Comparison of ENCODE assay signal across 20 cellular contexts in the genomic region with DNA sequence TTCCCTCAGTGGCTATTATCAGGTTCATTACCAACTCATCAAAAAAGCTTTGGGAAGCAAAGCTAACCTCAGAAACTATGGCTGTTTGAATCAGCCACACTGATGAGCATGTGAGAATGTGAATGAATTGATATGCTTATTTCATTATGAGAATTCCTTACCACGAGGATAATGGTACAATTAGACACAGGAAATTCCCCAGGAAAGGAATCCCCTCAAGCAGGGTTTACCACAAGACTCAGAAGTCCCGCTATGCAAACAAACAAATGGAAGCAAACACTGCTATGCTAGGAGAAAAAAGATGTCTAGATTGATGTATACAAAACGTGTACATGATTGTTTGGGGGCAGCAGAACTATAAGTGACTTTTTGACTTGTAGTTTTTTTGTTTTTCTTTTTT.
DNase-seq lines count a peak whose midpoint lies in the region; ATAC-seq and TF ChIP-seq lines count a peak whose summit lies in the region.
"Had no signal": no experiment of that assay in that cellular context is flagged by ENCODE, and none has a peak within 500 bp of the region (broad histone marks: within the 10 kb centered on the region; RNA-seq: fewer than 3 reads in every experiment).

No MANE protein-coding gene starts in this region.

- H3K4me1 ChIP-seq in left ventricle myocardium inferior = peaks cover 7% of the 10 kb centered on the region
- peaks cover 0 to 10% (median 0%) of the 10 kb centered on the region in 12 donors for H3K4me1 ChIP-seq in heart left ventricle
- peaks cover 24% of the 10 kb centered on the region for H3K4me1 ChIP-seq in SJSA1 (replicated peaks)
- H3K4me1 ChIP-seq: lower lobe of right lung, upper lobe of right lung had no signal

- peak overlapping the region; percentile 43 for H3K27ac ChIP-seq in left ventricle myocardium inferior (replicated peaks)
- H3K27ac ChIP-seq in heart left ventricle = no peak overlapping the region
- H3K27ac ChIP-seq in SJSA1 = peak overlapping the region; percentile 47
- H3K27ac ChIP-seq: coronary artery, GM23248, lower lobe of right lung, upper lobe of right lung had no signal

- H3K4me3 ChIP-seq in left ventricle myocardium inferior (no peak overlapping the region), heart left ventricle (no peak overlapping the region), SJSA1 (no peak overlapping the region)
- H3K4me3 ChIP-seq: coronary artery, GM23248, lower lobe of right lung, upper lobe of right lung had no signal

- WGBS in heart left ventricle, 4 donors = 49 to 56% (median 52%) methylated on average over 3 of the region's 3 CpGs

- H3K36me3 ChIP-seq in left ventricle myocardium inferior = no peaks in the 10 kb centered on the region
- H3K36me3 ChIP-seq in heart left ventricle = no peaks in the 10 kb centered on the region
- no peaks in the 10 kb centered on the region for H3K36me3 ChIP-seq in SJSA1
- H3K36me3 ChIP-seq: lower lobe of right lung, upper lobe of right lung had no signal

- H3K27me3 ChIP-seq in left ventricle myocardium inferior (ENCODE audit: low read depth) = no peaks in the 10 kb centered on the region
- no peaks in the 10 kb centered on the region for H3K27me3 ChIP-seq in heart left ventricle
- H3K27me3 ChIP-seq in SJSA1 (replicated peaks) = no peaks in the 10 kb centered on the region
- H3K27me3 ChIP-seq: upper lobe of right lung had no signal

- ATAC-seq in heart left ventricle (no peak), GM18511 (IDR thresholded peaks at IDR 0.05; ENCODE audit: unreplicated experiment) (no peak), HG03469 (IDR thresholded peaks at IDR 0.05; ENCODE audit: unreplicated experiment) (no peak)
- no peak for ATAC-seq in stimulated activated naive CD8-positive, alpha-beta T cell treated with anti-CD3 and anti-CD28 coated beads, Interleukin-15, Interleukin-2, amounts not matched to agents 100 U/mL and 50 U/mL, for 24 hours
- ATAC-seq: activated CD8-positive, alpha-beta memory T cell treated with anti-CD3 and anti-CD28 coated beads, Interleukin-2, amount 10 ng/mL, durations not matched to agents 7 days and 5 days; lower lobe of right lung; upper lobe of right lung had no signal

- intact Hi-C loops in left ventricle myocardium inferior (cut with micrococcal nuclease) (no loop called here), heart left ventricle (cut with DNase I) (loop anchor here in 1 of 10 donors (10.0 kb wide), 1 partner anchor 46 kb away; no protein-coding TSS in a partner anchor)

- no peak for TF ChIP-seq POLR2A in heart left ventricle (IDR thresholded peaks at IDR 0.05)

- H3K9me3 ChIP-seq in left ventricle myocardium inferior (replicated peaks) (peaks cover 16% of the 10 kb centered on the region), heart left ventricle (peaks cover 0 to 21% (median 6%) of the 10 kb centered on the region in 12 donors), SJSA1 (replicated peaks) (no peaks in the 10 kb centered on the region)
- H3K9me3 ChIP-seq: lower lobe of right lung had no signal

- no peak for DNase-seq in left ventricle myocardium inferior
- DNase-seq in heart left ventricle = no peak
- peak; percentile 54 to 85 for DNase-seq in SJSA1 (ENCODE audit: low read depth in 1 of 2, low spot score in 2 of 2)
- peak; percentile 35 for DNase-seq in fibroblast of peridontal ligament (ENCODE audit: extremely low read depth)
- no peak for DNase-seq in GM19238 (ENCODE audit: insufficient read length, low spot score)
- no peak for DNase-seq in stimulated activated naive CD8-positive, alpha-beta T cell treated with anti-CD3 and anti-CD28 coated beads, Interleukin-15, Interleukin-2, amounts not matched to agents 100 U/mL and 50 U/mL, for 24 hours
- DNase-seq: activated CD4-positive, alpha-beta T cell treated with anti-CD3 and anti-CD28 coated beads for 4 hours; activated CD8-positive, alpha-beta memory T cell treated with anti-CD3 and anti-CD28 coated beads, Interleukin-2, amount 10 ng/mL, durations not matched to agents 7 days and 5 days; Calu3; GF-D8; GM23248; islet precursor cell; lower lobe of right lung; NCI-H510A treated with DMSO at 0.1 percent for 48 hours; occipital lobe; RPMI8226; upper lobe of right lung had no signal

- no peak for TF ChIP-seq CTCF in left ventricle myocardium inferior (IDR thresholded peaks at IDR 0.05; ENCODE audit: borderline replicate concordance)
- TF ChIP-seq CTCF in heart left ventricle (IDR thresholded peaks at IDR 0.05) = no peak

Comparison
In these comparisons a context has a peak if more than half of its experiments do, and no peak if none do; other contexts are left out.
1. H3K27ac ChIP-seq: peak in left ventricle myocardium inferior (single experiment) and SJSA1 (single experiment); none in heart left ventricle (0 of 12).
2. DNase-seq: peak in SJSA1 (2 of 2) and fibroblast of peridontal ligament (single experiment); none in left ventricle myocardium inferior (single experiment), heart left ventricle (0 of 5), GM19238 (single experiment) and stimulated activated naive CD8-positive, alpha-beta T cell treated with anti-CD3 and anti-CD28 coated beads, Interleukin-15, Interleukin-2, amounts not matched to agents 100 U/mL and 50 U/mL, for 24 hours (single experiment).